7 cellular contexts compared by ENCODE assay signal in genomic region chr19:12806242-12807131, GRCh38. TPM values are rescaled to one million over a fixed set of nuclear protein-coding genes. Genes with fewer than 3 reads are reported as not detected.
DNase-seq lines count a peak whose midpoint lies in the region; ATAC-seq, FAIRE-seq and TF ChIP-seq lines count a peak whose summit lies in the region.

RNASEH2A (plus strand) TSS chr19:12806584; CDS start chr19:12806674, 90 bp downstream.

- WGBS in small intestine, 3 donors: 4 to 5% (median 4%) methylated on average over 67 to 68 of the region's 68 CpGs

- peak; percentile 95 for DNase-seq in NCI-H2171 (lab: John Stamatoyannopoulos, UW)
- peak; percentile 82 for DNase-seq in bronchial epithelial cell (ENCODE audit: low read depth)
- DNase-seq in iPS-NIHi7 (ENCODE audit: extremely low spot score): peak; percentile 96
- peak; percentile 88 for DNase-seq in small intestine

- peaks cover 3 to 4% of the 10 kb centered on the region in 2 donors for H3K4me1 ChIP-seq in small intestine (ENCODE audit: control insufficient read depth in 2 of 2, insufficient read depth in 1 of 2, low read depth in 1 of 2, low read length in 1 of 2)

- H3K9me3 ChIP-seq in small intestine (ENCODE audit: control insufficient read depth, low read depth): no peaks in the 10 kb centered on the region

- H3K27me3 ChIP-seq in bronchial epithelial cell (ENCODE audit: control insufficient read depth, insufficient read depth, low read length): no peaks in the 10 kb centered on the region
- no peaks in the 10 kb centered on the region for H3K27me3 ChIP-seq in small intestine (ENCODE audit: control insufficient read depth in 2 of 2, insufficient read depth in 2 of 2, low read length in 2 of 2)

- peak within 1 kb of the TSS; percentile 68 for H3K27ac ChIP-seq in VCaP
- peak within 1 kb of the TSS; percentile 63 to 79 for H3K27ac ChIP-seq in small intestine (ENCODE audit: low read depth in 1 of 2, low read length in 1 of 2)

- TF ChIP-seq CTCF in VCaP (conservative IDR thresholded peaks at IDR 0.05): no peak
- no peak for TF ChIP-seq CTCF in bronchial epithelial cell (IDR thresholded peaks at IDR 0.05; ENCODE audit: insufficient read depth, low read length, severe bottlenecking)

- ATAC-seq in GM18502 (IDR thresholded peaks at IDR 0.05; ENCODE audit: poor library complexity, unreplicated experiment): peak; percentile 79
- peak; percentile 40 for ATAC-seq in HG03060 (IDR thresholded peaks at IDR 0.05; ENCODE audit: low read depth, unreplicated experiment)

- H3K36me3 ChIP-seq in bronchial epithelial cell (ENCODE audit: control insufficient read depth, insufficient read depth, low read length) (peaks cover 1% of the 10 kb centered on the region), small intestine (ENCODE audit: control insufficient read depth in 2 of 2, insufficient read depth in 2 of 2, low read length in 2 of 2) (no peaks in the 10 kb centered on the region)

- H3K4me3 ChIP-seq in bronchial epithelial cell (ENCODE audit: low read depth, low read length): peak within 1 kb of the TSS; percentile 75
- peak within 1 kb of the TSS; percentile 49 to 70 for H3K4me3 ChIP-seq in small intestine (ENCODE audit: low read depth in 1 of 2, low read length in 2 of 2)

- FAIRE-seq in bronchial epithelial cell (lab: Jason Lieb, UNC): no peak
- no peak for FAIRE-seq in small intestine (lab: Jason Lieb, UNC)

RNA-seq across cellular contexts. Expression of gene RNASEH2A, which starts in this region (rescaled TPM):
- total RNA-seq in bronchial epithelial cell: 11.1 and 12.9 TPM in 2 replicates
- polyA plus RNA-seq in small intestine: 10 to 100 TPM in 1 of 3 donors, 1 to 10 TPM in 2; 3.1 to 22.3 (median 7.0) TPM

Comparison
In these comparisons a context has a peak if more than half of its experiments do, and no peak if none do; other contexts are left out.
1. Peak in every context shown above with its lines: DNase-seq, ATAC-seq, H3K4me3 ChIP-seq and H3K27ac ChIP-seq.